21 cellular contexts compared by ENCODE assay signal in the genomic region with DNA sequence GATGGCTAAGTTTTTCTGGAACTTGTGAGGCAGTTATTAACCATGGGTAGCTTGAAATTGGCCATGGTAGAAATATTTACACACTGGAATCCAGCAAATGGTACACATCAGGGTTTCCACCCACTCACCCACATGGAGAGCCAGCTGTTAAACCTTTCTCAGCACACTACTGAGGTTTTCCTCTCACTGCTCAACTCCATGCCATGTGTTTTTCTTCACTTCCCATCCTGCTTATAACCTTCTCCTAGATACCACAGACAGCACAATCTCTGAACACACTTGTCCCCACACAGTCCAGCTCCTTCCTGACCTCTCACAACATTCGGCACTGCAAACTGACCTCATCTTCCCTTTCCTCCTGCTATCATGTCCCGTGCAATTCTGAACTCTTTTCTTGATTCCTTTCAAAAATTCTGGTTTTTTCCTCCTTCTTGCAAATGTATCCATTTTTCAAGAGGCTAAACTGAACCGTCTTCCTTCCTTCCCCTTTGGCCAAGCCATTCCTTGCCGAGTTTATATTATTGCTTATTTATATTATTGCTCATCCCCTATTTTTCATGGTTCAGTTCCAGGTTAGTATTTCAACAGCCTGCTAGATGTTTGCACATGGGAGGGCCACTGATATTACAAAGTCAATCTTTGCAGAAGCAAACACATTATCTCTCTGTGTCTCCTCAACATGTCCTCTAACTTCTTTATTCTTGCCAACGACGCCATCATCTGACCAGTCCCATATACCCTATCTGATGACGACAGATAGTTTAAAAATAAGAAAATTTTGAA.
DNase-seq lines count a peak whose midpoint lies in the region; ATAC-seq, FAIRE-seq and TF ChIP-seq lines count a peak whose summit lies in the region.
"Had no signal": no experiment of that assay in that cellular context is flagged by ENCODE, and none has a peak within 500 bp of the region (broad histone marks: within the 10 kb centered on the region; RNA-seq: fewer than 3 reads in every experiment).

No MANE protein-coding gene starts in this region.

- H3K4me3 Mint-ChIP-seq in brain, result no peak overlapping the region
- H3K4me3 Mint-ChIP-seq: activated naive CD8-positive, alpha-beta T cell had no signal

- H3K9me3 Mint-ChIP-seq in brain, result no peaks in the 10 kb centered on the region

- TF ChIP-seq CTCF in brain (conservative IDR thresholded peaks at IDR 0.05) (no peak), vagina (IDR thresholded peaks at IDR 0.05) (no peak)

- H3K27ac ChIP-seq in ACC112 (ENCODE audit: low read depth, low read length), result peak overlapping the region; percentile 98
- no peak overlapping the region for H3K27ac ChIP-seq in vagina
- H3K27ac ChIP-seq: tibial nerve had no signal

- no peaks in the 10 kb centered on the region for H3K36me3 Mint-ChIP-seq in brain
- H3K36me3 Mint-ChIP-seq: activated naive CD8-positive, alpha-beta T cell had no signal

- H2AFZ ChIP-seq in ACC112 (ENCODE audit: low read length, unreplicated experiment), result peak overlapping the region; percentile 40

- TF ChIP-seq POLR2A in vagina (IDR thresholded peaks at IDR 0.05), result no peak

- H3K27me3 ChIP-seq in ACC112 (ENCODE audit: insufficient read depth, low read length) (no peaks in the 10 kb centered on the region), vagina (no peaks in the 10 kb centered on the region)
- H3K27me3 ChIP-seq: tibial nerve had no signal

- H3K4me1 ChIP-seq in ACC112 (ENCODE audit: control insufficient read depth, insufficient read depth, low read length, unreplicated experiment) (peaks cover 57% of the 10 kb centered on the region), vagina (no peaks in the 10 kb centered on the region)
- H3K4me1 ChIP-seq: tibial nerve had no signal

- H3K36me3 ChIP-seq in ACC112 (ENCODE audit: insufficient read depth, low read length) (no peaks in the 10 kb centered on the region), vagina (no peaks in the 10 kb centered on the region)
- H3K36me3 ChIP-seq: tibial nerve had no signal

- intact Hi-C loops in vagina (cut with DNase I), result no loop called here

- H3K27ac Mint-ChIP-seq in brain, result peak overlapping the region in 3 of 5 experiments; percentile 12 to 60 (median 15)
- H3K27ac Mint-ChIP-seq: activated naive CD8-positive, alpha-beta T cell had no signal

- FAIRE-seq in GM19239 (lab: Jason Lieb, UNC), result no peak

- no peaks in the 10 kb centered on the region for H3K79me2 ChIP-seq in ACC112 (ENCODE audit: control insufficient read depth, insufficient read depth, low read length, unreplicated experiment)

- H3K27me3 Mint-ChIP-seq in brain, result no peaks in the 10 kb centered on the region
- H3K27me3 Mint-ChIP-seq: activated naive CD8-positive, alpha-beta T cell had no signal

- DNase-seq in HCEC 1CT (peak; percentile 86), iris pigment epithelial cell (ENCODE audit: low read depth) (peak; percentile 82), vagina (ENCODE audit: extremely low spot score in 2 of 2) (no peak), HUDEP-2 (lab: John Stamatoyannopoulos, UW; ENCODE audit: unreplicated experiment in 76 of 76) (no peak), GM19239 (ENCODE audit: insufficient read length, low spot score) (no peak)
- DNase-seq: activated CD4-positive, CD25-positive, alpha-beta regulatory T cell; effector memory CD4-positive, alpha-beta T cell; foreskin melanocyte; Karpas-422; left colon; NCI-H1105 treated with DMSO at 0.1 percent for 48 hours; NCI-H2107; NCI-H526 treated with DMSO at 0.1 percent for 48 hours; OCI-M1; stimulated activated naive CD8-positive, alpha-beta T cell treated with anti-CD3 and anti-CD28 coated beads, Interleukin-15, Interleukin-2, amounts not matched to agents 100 U/mL and 50 U/mL, for 24 hours; T-helper 9 cell had no signal

- H3K9me3 ChIP-seq in vagina, result no peaks in the 10 kb centered on the region
- H3K9me3 ChIP-seq: tibial nerve had no signal

- H3K4me3 ChIP-seq in ACC112 (ENCODE audit: low read depth, low read length) (peak overlapping the region; percentile 35; the same call in 1 of the 2 replicates), vagina (no peak overlapping the region)
- H3K4me3 ChIP-seq: tibial nerve had no signal

- H3K4me1 Mint-ChIP-seq in brain, result peaks cover 57% of the 10 kb centered on the region

- ATAC-seq in GM21515 (IDR thresholded peaks at IDR 0.05; ENCODE audit: unreplicated experiment), result no peak
- ATAC-seq: left colon; stimulated activated naive CD8-positive, alpha-beta T cell treated with anti-CD3 and anti-CD28 coated beads, Interleukin-15, Interleukin-2, amounts not matched to agents 100 U/mL and 50 U/mL, for 24 hours had no signal

Comparison
In these comparisons a context has a peak if more than half of its experiments do, and no peak if none do; other contexts are left out.
1. DNase-seq: peak in HCEC 1CT (single experiment) and iris pigment epithelial cell (single experiment); none in vagina (0 of 2), HUDEP-2 (0 of 76) and GM19239 (single experiment).